23 cellular contexts compared by ENCODE assay signal in the genomic region with DNA sequence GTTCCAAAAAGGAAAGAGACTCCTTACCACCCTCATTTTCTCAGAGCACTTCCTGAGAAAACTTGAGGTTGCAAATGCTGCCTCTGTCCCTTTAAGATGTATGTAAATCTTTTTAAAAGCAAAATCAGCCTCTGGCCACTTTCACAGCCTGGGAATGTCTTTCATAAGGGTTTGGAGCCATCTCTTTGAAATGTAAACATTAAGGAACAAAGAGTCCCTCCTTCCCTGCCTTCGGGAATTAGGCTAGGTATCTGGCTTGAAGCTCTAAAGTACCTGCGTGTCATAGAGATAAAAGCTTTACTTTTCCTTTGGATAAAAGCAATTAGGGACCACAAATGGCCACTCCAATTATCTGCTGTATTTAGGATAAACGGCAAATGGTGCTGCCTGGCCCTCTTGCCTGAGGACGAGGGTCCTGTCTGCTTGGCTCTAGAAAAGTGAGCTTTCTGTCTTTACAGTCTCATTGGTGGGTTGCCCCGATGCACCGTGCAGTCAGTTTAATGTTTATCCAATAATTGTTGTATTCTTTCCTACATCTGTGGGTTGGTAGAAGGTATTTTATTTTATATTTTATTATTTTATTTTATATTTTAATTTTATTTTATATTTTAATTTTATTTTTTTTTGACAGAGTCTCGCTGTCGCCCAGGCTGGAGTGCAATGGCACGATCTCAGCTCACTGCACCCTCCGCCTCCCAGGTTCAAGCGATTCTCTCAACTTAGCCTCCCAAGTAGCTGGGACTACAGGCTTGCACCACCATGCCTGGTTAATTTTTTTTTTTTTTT. TPM values are rescaled to one million over a fixed set of nuclear protein-coding genes. Genes with fewer than 3 reads are reported as not detected.
DNase-seq lines count a peak whose midpoint lies in the region; ATAC-seq, FAIRE-seq and TF ChIP-seq lines count a peak whose summit lies in the region.
"Had no signal": no experiment of that assay in that cellular context is flagged by ENCODE, and none has a peak within 500 bp of the region (broad histone marks: within the 10 kb centered on the region; RNA-seq: fewer than 3 reads in every experiment).

No MANE protein-coding gene starts in this region.

- H3K27ac Mint-ChIP-seq in astrocyte (ENCODE audit: unreplicated experiment) (peak overlapping the region; percentile 34), nephron progenitor cell (peak overlapping the region; percentile 42)
- H3K27ac Mint-ChIP-seq: activated B cell treated with CpG ODN at 0.5 μM for 24 hours; activated naive CD8-positive, alpha-beta T cell treated with anti-CD3 and anti-CD28 coated beads, Interleukin-2, amount 10 ng/mL, durations not matched to agents 7 days and 5 days; T-cell had no signal

- H3K36me3 Mint-ChIP-seq in astrocyte (ENCODE audit: low read depth, unreplicated experiment) (no peaks in the 10 kb centered on the region), nephron progenitor cell (ENCODE audit: low read depth) (peaks cover 10% of the 10 kb centered on the region)

- H3K27me3 Mint-ChIP-seq in astrocyte (ENCODE audit: low read depth, unreplicated experiment) (peaks cover 29% of the 10 kb centered on the region), nephron progenitor cell (ENCODE audit: low read depth, poor library complexity) (no peaks in the 10 kb centered on the region)
- H3K27me3 Mint-ChIP-seq: activated B cell treated with CpG ODN at 0.5 μM for 24 hours; activated naive CD8-positive, alpha-beta T cell treated with anti-CD3 and anti-CD28 coated beads, Interleukin-2, amount 10 ng/mL, durations not matched to agents 7 days and 5 days; T-cell had no signal

- H3K4me3 ChIP-seq in HUES48 (ENCODE audit: low read depth, low read length) (peak overlapping the region; percentile 14), astrocyte (ENCODE audit: insufficient read depth, low read depth, low read length) (no peak overlapping the region)
- H3K4me3 ChIP-seq: upper lobe of left lung had no signal

- no peak for FAIRE-seq in astrocyte (lab: Jason Lieb, UNC)

- no peak overlapping the region for H2AFZ ChIP-seq in astrocyte (ENCODE audit: low read depth, low read length)

- H3K36me3 ChIP-seq in HUES48 (ENCODE audit: control insufficient read depth, insufficient read depth, low read length) (no peaks in the 10 kb centered on the region), astrocyte (ENCODE audit: insufficient read depth, low read length) (no peaks in the 10 kb centered on the region)
- H3K36me3 ChIP-seq: BE2C, brain microvascular endothelial cell had no signal

- no peaks in the 10 kb centered on the region for H3K4me1 Mint-ChIP-seq in astrocyte (ENCODE audit: low read depth, unreplicated experiment)
- H3K4me1 Mint-ChIP-seq in nephron progenitor cell: peaks cover 11% of the 10 kb centered on the region

- DNase-seq in NCI-H187 treated with DMSO at 0.1 percent for 48 hours (lab: John Stamatoyannopoulos, UW) (peak; percentile 91), astrocyte (ENCODE audit: low read depth) (no peak), nephron progenitor cell (no peak), SIG-M5 treated with dmso at 0.1 percent for 504 hours (lab: John Stamatoyannopoulos, UW; ENCODE audit: unreplicated experiment) (no peak), T-helper 9 cell (no peak), Right ventricle myocardium superior (no peak)
- DNase-seq: activated B cell treated with CpG ODN at 0.5 μM for 24 hours; activated naive CD8-positive, alpha-beta T cell treated with anti-CD3 and anti-CD28 coated beads, Interleukin-2, amount 10 ng/mL, durations not matched to agents 7 days and 5 days; BE2C; brain microvascular endothelial cell; DMS153; stimulated activated naive CD4-positive, alpha-beta T cell treated with Interleukin-2 at 50 U/mL for 16 hours; T-cell; upper lobe of left lung had no signal

- intact Hi-C loops in Right ventricle myocardium superior (cut with DNase I): no loop called here

- H4K20me1 ChIP-seq in astrocyte (ENCODE audit: insufficient read depth, low read length): no peaks in the 10 kb centered on the region

- H3K9me3 Mint-ChIP-seq in astrocyte (ENCODE audit: unreplicated experiment) (no peaks in the 10 kb centered on the region), nephron progenitor cell (peaks cover 10% of the 10 kb centered on the region)
- H3K9me3 Mint-ChIP-seq: activated B cell treated with CpG ODN at 0.5 μM for 24 hours, T-cell had no signal

- no peak for ATAC-seq in HG02588 (IDR thresholded peaks at IDR 0.05; ENCODE audit: unreplicated experiment)
- ATAC-seq in Right ventricle myocardium superior (ENCODE audit: poor library complexity): no peak
- ATAC-seq: esophagus mucosa, T-cell had no signal

- TF ChIP-seq CTCF in astrocyte (IDR thresholded peaks at IDR 0.05; ENCODE audit: insufficient read depth, low read depth, low read length) (no peak), nephron progenitor cell (IDR thresholded peaks at IDR 0.05) (no peak)

- H3K4me1 ChIP-seq in HUES48 (ENCODE audit: control insufficient read depth, insufficient read depth, low read length) (peaks cover 17% of the 10 kb centered on the region), astrocyte (ENCODE audit: insufficient read depth, low read length) (no peaks in the 10 kb centered on the region)
- H3K4me1 ChIP-seq: BE2C, upper lobe of left lung had no signal

- no peak overlapping the region for H3K4me2 ChIP-seq in astrocyte (ENCODE audit: low read length)
- H3K4me2 ChIP-seq: KMS-11 had no signal

- H3K27me3 ChIP-seq in HUES48 (ENCODE audit: control insufficient read depth, insufficient read depth, low read length) (0 out of 2 replicates have a peak, but pooled peaks cover 6% of the 10 kb centered on the region), astrocyte (ENCODE audit: insufficient read depth, low read length) (no peaks in the 10 kb centered on the region)
- H3K27me3 ChIP-seq: BE2C, brain microvascular endothelial cell, upper lobe of left lung had no signal

- no peaks in the 10 kb centered on the region for H3K9me3 ChIP-seq in HUES48 (ENCODE audit: control insufficient read depth, insufficient read depth, low read length)
- H3K9me3 ChIP-seq in astrocyte (ENCODE audit: insufficient read depth, low read depth, low read length): no peaks in the 10 kb centered on the region
- H3K9me3 ChIP-seq: BE2C, upper lobe of left lung had no signal

- H3K9ac ChIP-seq in HUES48 (ENCODE audit: low read depth, low read length) (no peak overlapping the region), astrocyte (ENCODE audit: low read length) (no peak overlapping the region)
- H3K9ac ChIP-seq: KMS-11 had no signal

- H3K27ac ChIP-seq in HUES48 (ENCODE audit: low read depth, low read length) (peak overlapping the region; percentile 80), astrocyte (ENCODE audit: low read depth, low read length) (no peak overlapping the region)
- H3K27ac ChIP-seq: brain microvascular endothelial cell, KMS-11, upper lobe of left lung had no signal

- H3K4me3 Mint-ChIP-seq in astrocyte (ENCODE audit: unreplicated experiment) (no peak overlapping the region), nephron progenitor cell (no peak overlapping the region)
- H3K4me3 Mint-ChIP-seq: activated B cell treated with CpG ODN at 0.5 μM for 24 hours; activated naive CD8-positive, alpha-beta T cell treated with anti-CD3 and anti-CD28 coated beads, Interleukin-2, amount 10 ng/mL, durations not matched to agents 7 days and 5 days; T-cell had no signal

- H3K79me2 ChIP-seq in astrocyte (ENCODE audit: insufficient read depth, low read length): no peaks in the 10 kb centered on the region

RNA-seq across cellular contexts. Expression of gene NLRC3, which starts 23.9 kb away (rescaled TPM):
- total RNA-seq in astrocyte (0.17 and 0.23 TPM in 2 replicates), Right ventricle myocardium superior (0.89 TPM)
- total RNA-seq: H4 had no signal

RNA-seq across cellular contexts. Expression of gene CLUAP1, which starts 52.5 kb away (rescaled TPM):
- total RNA-seq in astrocyte (15.4 and 16.3 TPM in 2 replicates), Right ventricle myocardium superior (17.4 TPM)

RNA-seq across cellular contexts. Expression of gene C16orf90, which starts 58.0 kb away (rescaled TPM):
- total RNA-seq in astrocyte (not detected in 2 replicates), Right ventricle myocardium superior (not detected)
- total RNA-seq: activated B cell treated with CpG ODN at 0.5 μM for 24 hours; activated naive CD8-positive, alpha-beta T cell treated with anti-CD3 and anti-CD28 coated beads, Interleukin-2, amount 10 ng/mL, durations not matched to agents 7 days and 5 days; dermis microvascular lymphatic vessel endothelial cell; esophagus mucosa; glomerular endothelial cell; H4; kidney epithelial cell; mesenteric fat pad; T-cell; upper lobe of left lung had no signal

RNA-seq across cellular contexts. Expression of gene SLX4, which starts 58.1 kb away (rescaled TPM):
- total RNA-seq in astrocyte: 7.8 and 7.9 TPM in 2 replicates
- total RNA-seq in Right ventricle myocardium superior: 3.2 TPM
